8 cellular contexts compared by ENCODE assay signal in the genomic region with DNA sequence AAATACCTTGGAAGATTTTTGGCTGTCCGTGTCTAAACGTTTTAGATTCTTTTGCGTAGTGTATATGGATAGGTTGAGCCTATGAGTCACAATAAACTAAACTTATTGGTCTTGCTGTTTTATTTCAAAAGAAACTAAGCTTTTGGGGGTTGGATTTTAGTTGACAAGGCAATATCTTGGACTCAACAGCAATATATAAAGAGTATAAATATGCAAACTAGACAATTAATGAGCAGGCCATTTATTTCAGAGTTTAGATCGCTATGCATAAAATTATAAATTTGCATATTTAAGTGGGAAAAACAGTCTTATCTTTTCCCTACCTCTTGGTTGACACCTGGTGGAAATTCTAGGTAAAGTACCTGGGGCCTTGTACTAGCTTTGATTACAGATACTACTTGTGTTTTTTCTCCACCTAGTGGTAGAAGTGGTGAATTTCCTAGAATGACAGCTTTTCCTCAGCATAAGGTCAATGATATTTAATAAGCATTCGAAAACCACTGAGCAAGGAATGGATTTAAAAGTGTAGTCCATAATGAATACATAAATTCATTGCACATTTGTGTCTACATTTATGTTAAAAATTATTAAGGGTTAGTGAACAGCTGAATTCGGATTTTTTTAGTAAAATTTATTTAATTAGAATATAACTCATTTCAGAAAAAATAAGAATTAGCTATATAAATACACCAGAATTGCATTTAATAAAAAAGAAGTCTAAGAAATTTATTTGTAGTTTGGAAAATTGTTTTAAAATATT. TPM values are rescaled to one million over a fixed set of nuclear protein-coding genes. Genes with fewer than 3 reads are reported as not detected.
A peak's percentile ranks its signal among the peaks of the same experiment; 100 is the strongest.
DNase-seq lines count a peak whose midpoint lies in the region; ATAC-seq and TF ChIP-seq lines count a peak whose summit lies in the region.

No MANE protein-coding gene starts in this region.

- H3K4me1 Mint-ChIP-seq in activated CD4-positive, alpha-beta T cell treated with anti-CD3 and anti-CD28 coated beads, Interleukin-2, amount 10 ng/mL, durations not matched to agents 24 days and 14 days = peaks cover 21% of the 10 kb centered on the region

- TF ChIP-seq CTCF in BE2C (IDR thresholded peaks at IDR 0.05; ENCODE audit: low read depth, low read length) (peak; percentile 95), GM13977 (IDR thresholded peaks at IDR 0.05; ENCODE audit: extremely low read depth, insufficient read depth, missing control alignments) (peak; percentile 86), fibroblast of mammary gland (conservative IDR thresholded peaks at IDR 0.05; ENCODE audit: control insufficient read depth, insufficient read depth, low read depth, low read length) (peak; percentile 99), neural cell (IDR thresholded peaks at IDR 0.05; ENCODE audit: poor library complexity, severe bottlenecking) (peak; percentile 99)

- DNase-seq in BE2C (peak; percentile 49), GM13977 (ENCODE audit: low spot score) (peak; percentile 78), NCI-H345 (lab: John Stamatoyannopoulos, UW) (peak; percentile 93), fibroblast of mammary gland (ENCODE audit: low read depth) (peak; percentile 94)
- peak; percentile 85 for DNase-seq in activated CD4-positive, alpha-beta T cell treated with anti-CD3 and anti-CD28 coated beads, Interleukin-2, amount 10 ng/mL, durations not matched to agents 24 days and 14 days

- no peaks in the 10 kb centered on the region for H3K9me2 ChIP-seq in neural cell (ENCODE audit: insufficient read depth, low read length)

- TF ChIP-seq EP300 in neural cell (conservative IDR thresholded peaks at IDR 0.05; ENCODE audit: poor library complexity, severe bottlenecking) = no peak

- peaks cover 15% of the 10 kb centered on the region for H3F3A ChIP-seq in neural cell (ENCODE audit: insufficient read depth, low read length, poor library complexity, severe bottlenecking)

- H3K4me3 Mint-ChIP-seq in activated CD4-positive, alpha-beta T cell treated with anti-CD3 and anti-CD28 coated beads, Interleukin-2, amount 10 ng/mL, durations not matched to agents 24 days and 14 days = peak overlapping the region; percentile 94

- H3K4me1 ChIP-seq in BE2C = peaks cover 3% of the 10 kb centered on the region; the same call in 1 of the 2 replicates

- H4K20me1 ChIP-seq in neural cell (ENCODE audit: insufficient read depth) = peaks cover 3% of the 10 kb centered on the region

- H3K4me3 ChIP-seq in BE2C (ENCODE audit: low read depth, low read length) = peak overlapping the region; percentile 88
- H3K4me3 ChIP-seq in fibroblast of mammary gland (ENCODE audit: control insufficient read depth, low read depth, low read length) = peak overlapping the region; percentile 77
- peak overlapping the region; percentile 82 for H3K4me3 ChIP-seq in neural cell (ENCODE audit: low read length)

- peaks cover 35% of the 10 kb centered on the region for H3K79me2 ChIP-seq in neural cell (replicated peaks; ENCODE audit: insufficient read depth, low read length)

- peaks cover 5% of the 10 kb centered on the region for H3K36me3 Mint-ChIP-seq in activated CD4-positive, alpha-beta T cell treated with anti-CD3 and anti-CD28 coated beads, Interleukin-2, amount 10 ng/mL, durations not matched to agents 24 days and 14 days (ENCODE audit: low read depth)

- peak overlapping the region; percentile 100 for H3K9ac ChIP-seq in neural cell (ENCODE audit: low read length)

- H3K9me3 ChIP-seq in BE2C (no peaks in the 10 kb centered on the region), neural cell (ENCODE audit: low read length) (no peaks in the 10 kb centered on the region)

- TF ChIP-seq RAD21 in neural cell (conservative IDR thresholded peaks at IDR 0.05) = peak; percentile 95

- no peaks in the 10 kb centered on the region for H3K27me3 ChIP-seq in BE2C
- no peaks in the 10 kb centered on the region for H3K27me3 ChIP-seq in neural cell (ENCODE audit: insufficient read depth, low read depth, low read length)

- H3K4me2 ChIP-seq in neural cell (ENCODE audit: low read length) = peak overlapping the region; percentile 96

- in situ Hi-C loops in GM13977 (cut with MboI; ENCODE audit: low pct_unique_long_range_greater_than_20kb, low sequenced_read_pairs, unreplicated experiment) = loop anchor here (5.0 to 10.0 kb wide), 2 partner anchors 163 to 280 kb away; no protein-coding TSS in a partner anchor

- peak overlapping the region; percentile 100 for H3K27ac ChIP-seq in neural cell (ENCODE audit: low read length)

- peak; percentile 8 for ATAC-seq in HG03442 (IDR thresholded peaks at IDR 0.05; ENCODE audit: unreplicated experiment)
- ATAC-seq in HG02610 (IDR thresholded peaks at IDR 0.05; ENCODE audit: unreplicated experiment) = no peak

- no peaks in the 10 kb centered on the region for H3K9me3 Mint-ChIP-seq in activated CD4-positive, alpha-beta T cell treated with anti-CD3 and anti-CD28 coated beads, Interleukin-2, amount 10 ng/mL, durations not matched to agents 24 days and 14 days

- H3K27me3 Mint-ChIP-seq in activated CD4-positive, alpha-beta T cell treated with anti-CD3 and anti-CD28 coated beads, Interleukin-2, amount 10 ng/mL, durations not matched to agents 24 days and 14 days = peaks cover 4% of the 10 kb centered on the region

- peaks cover 3% of the 10 kb centered on the region; the same call in 1 of the 2 replicates for H3K36me3 ChIP-seq in BE2C
- H3K36me3 ChIP-seq in neural cell (ENCODE audit: insufficient read depth, low read length) = no peaks in the 10 kb centered on the region

- H2AFZ ChIP-seq in neural cell (ENCODE audit: low read depth, low read length) = no peak overlapping the region

- H3K27ac Mint-ChIP-seq in activated CD4-positive, alpha-beta T cell treated with anti-CD3 and anti-CD28 coated beads, Interleukin-2, amount 10 ng/mL, durations not matched to agents 24 days and 14 days = peak overlapping the region; percentile 99

- intact Hi-C loops in activated CD4-positive, alpha-beta T cell treated with anti-CD3 and anti-CD28 coated beads, Interleukin-2, amount 10 ng/mL, durations not matched to agents 24 days and 14 days (cut with micrococcal nuclease) = loop anchor here (1.0 to 5.0 kb wide), 6 partner anchors 34 to 913 kb away; partner anchors contain the start of genes MBLAC2 and POLR3G

TF ChIP-seq in neural cell, 6 proteins besides CTCF, POLR2A, EP300 and RAD21:
- no peak for TF ChIP-seq EZH2 (IDR thresholded peaks at IDR 0.05; ENCODE audit: borderline replicate concordance, insufficient read depth, low read length, poor library complexity, severe bottlenecking)
- TF ChIP-seq SMC3 (conservative IDR thresholded peaks at IDR 0.05; ENCODE audit: poor library complexity) = peak; percentile 98

RNA-seq across cellular contexts. Expression of gene ARRDC3, which starts 1.7 kb away (rescaled TPM):
- polyA plus RNA-seq in BE2C (2012; ENCODE audit: insufficient read depth, insufficient read length, low read depth) = 14.2 TPM
- total RNA-seq in activated CD4-positive, alpha-beta T cell treated with anti-CD3 and anti-CD28 coated beads, Interleukin-2, amount 10 ng/mL, durations not matched to agents 24 days and 14 days = 12.4 and 13.1 TPM in 2 replicates
- polyA plus RNA-seq in neural cell = 279 and 297 TPM in 2 replicates
- 1,131 and 1,137 TPM in 2 replicates for polyA minus RNA-seq in neural cell
